ENCODE assay signal across 8 cellular contexts in genomic region chr1:15949453-15950245, GRCh38. TPM values are rescaled to one million over a fixed set of nuclear protein-coding genes. Genes with fewer than 3 reads are reported as not detected.
DNase-seq lines count a peak whose midpoint lies in the region; ATAC-seq and TF ChIP-seq lines count a peak whose summit lies in the region.

No MANE protein-coding gene starts in this region.

- TF ChIP-seq POLR2A in transverse colon (IDR thresholded peaks at IDR 0.05): no peak

- H3K9me3 ChIP-seq in ES-I3 (ENCODE audit: control insufficient read depth, insufficient read depth, low read length) (no peaks in the 10 kb centered on the region), HEK293 (ENCODE audit: control insufficient read depth, insufficient read depth, low read depth, low read length) (no peaks in the 10 kb centered on the region), SK-N-SH (no peaks in the 10 kb centered on the region), transverse colon (no peaks in the 10 kb centered on the region)

- H3F3A ChIP-seq in SK-N-SH (replicated peaks; ENCODE audit: insufficient read depth): peaks cover 47% of the 10 kb centered on the region

- peaks cover 36% of the 10 kb centered on the region for H3K4me1 Mint-ChIP-seq in endothelial cell (ENCODE audit: unreplicated experiment)

- DNase-seq in SK-N-SH (peak; percentile 73), glomerular visceral epithelial cell (ENCODE audit: extremely low spot score) (peak; percentile 98), posterior vena cava (ENCODE audit: low spot score) (peak; percentile 98), transverse colon (peak; percentile 88), endothelial cell (ENCODE audit: low spot score) (no peak)
- DNase-seq in activated naive CD4-positive, alpha-beta T cell treated with anti-CD3 and anti-CD28 coated beads, Interleukin-2, amount 50 U/mL, for 72 hours (ENCODE audit: low spot score in 2 of 2): peak; percentile 57 to 86

- no peaks in the 10 kb centered on the region for H3K9me3 Mint-ChIP-seq in activated naive CD4-positive, alpha-beta T cell treated with anti-CD3 and anti-CD28 coated beads, Interleukin-2, amount 50 U/mL, for 72 hours
- H3K9me3 Mint-ChIP-seq in endothelial cell (ENCODE audit: unreplicated experiment): no peaks in the 10 kb centered on the region

- H2AFZ ChIP-seq in SK-N-SH (ENCODE audit: low read depth): no peak overlapping the region

- peaks cover 7 to 21% of the 10 kb centered on the region in 2 donors for H3K36me3 Mint-ChIP-seq in activated naive CD4-positive, alpha-beta T cell treated with anti-CD3 and anti-CD28 coated beads, Interleukin-2, amount 50 U/mL, for 72 hours
- H3K36me3 Mint-ChIP-seq in endothelial cell (ENCODE audit: low read depth, unreplicated experiment): peaks cover 25% of the 10 kb centered on the region

- no peak overlapping the region for H3K4me3 Mint-ChIP-seq in endothelial cell (ENCODE audit: unreplicated experiment)

- no peaks in the 10 kb centered on the region; the same call in 1 of the 2 replicates for H4K20me1 ChIP-seq in SK-N-SH (ENCODE audit: insufficient read depth)

- H3K36me3 ChIP-seq in ES-I3 (ENCODE audit: insufficient read depth, low read length) (no peaks in the 10 kb centered on the region), HEK293 (ENCODE audit: control insufficient read depth in 2 of 2, insufficient read depth in 1 of 2, low read length in 2 of 2) (peaks cover 0 to 73% of the 10 kb centered on the region in 2 experiments; a peak in 2 of 3 replicates), SK-N-SH (replicated peaks in 1 of 2; ENCODE audit: control insufficient read depth in 1 of 2, insufficient read depth in 2 of 2, low read length in 1 of 2) (peaks cover 8 to 39% of the 10 kb centered on the region in 2 experiments), transverse colon (peaks cover 0 to 8% (median under 1%) of the 10 kb centered on the region in 4 donors)

- TF ChIP-seq CTCF in HEK293 (tag by site-specific recombination; IDR thresholded peaks at IDR 0.05) (no peak), SK-N-SH (IDR thresholded peaks at IDR 0.05) (no peak), transverse colon (IDR thresholded peaks at IDR 0.05) (no peak), endothelial cell (IDR thresholded peaks at IDR 0.05; ENCODE audit: unreplicated experiment) (no peak)

- H3K4me1 ChIP-seq in ES-I3 (ENCODE audit: insufficient read depth, low read length): peaks cover 57% of the 10 kb centered on the region
- peaks cover 12% of the 10 kb centered on the region for H3K4me1 ChIP-seq in HEK293 (ENCODE audit: control insufficient read depth, insufficient read depth, low read length)
- H3K4me1 ChIP-seq in SK-N-SH (ENCODE audit: control insufficient read depth in 1 of 2, insufficient read depth in 2 of 2, low read depth in 1 of 2, low read length in 1 of 2): peaks cover 62 to 64% of the 10 kb centered on the region in 2 experiments
- peaks cover 25 to 48% (median 36%) of the 10 kb centered on the region in 4 donors for H3K4me1 ChIP-seq in transverse colon

- peaks cover 16% of the 10 kb centered on the region for H3K27me3 Mint-ChIP-seq in endothelial cell (ENCODE audit: unreplicated experiment)

- H3K79me2 ChIP-seq in SK-N-SH (ENCODE audit: insufficient read depth): peaks cover 69% of the 10 kb centered on the region

- H3K9me2 ChIP-seq in SK-N-SH: no peaks in the 10 kb centered on the region

- ATAC-seq in activated naive CD4-positive, alpha-beta T cell treated with anti-CD3 and anti-CD28 coated beads, Interleukin-2, amount 50 U/mL, for 72 hours: peak; percentile 68 to 73

- peak overlapping the region; percentile 76 for H3K4me2 ChIP-seq in SK-N-SH

- peak overlapping the region; percentile 89 to 99 for H3K27ac Mint-ChIP-seq in activated naive CD4-positive, alpha-beta T cell treated with anti-CD3 and anti-CD28 coated beads, Interleukin-2, amount 50 U/mL, for 72 hours
- no peak overlapping the region for H3K27ac Mint-ChIP-seq in endothelial cell (ENCODE audit: unreplicated experiment)

- H3K9ac ChIP-seq in ES-I3 (ENCODE audit: low read depth, low read length): 0 out of 2 replicates have a peak overlapping the region, but pooled peaks have one; percentile 16
- peak overlapping the region; percentile 67; the same call in 1 of the 2 replicates for H3K9ac ChIP-seq in SK-N-SH

- intact Hi-C loops in posterior vena cava (cut with DNase I): no loop called here
- intact Hi-C loops in transverse colon (cut with DNase I; ENCODE audit: low total_unique reads): loop anchor here (10.0 kb wide), 1 partner anchor 65 kb away; no protein-coding TSS in a partner anchor

- CTCF ChIA-PET in HEK293 (lab: Yijun Ruan, JAX) (interaction anchor here (0.7 to 3.1 kb wide), 2 partner anchors 134 to 158 kb away, joined by 3 to 19 read pairs; no protein-coding TSS in a partner anchor), SK-N-SH (lab: Yijun Ruan, JAX) (interaction anchor here (1.3 to 1.7 kb wide), 3 partner anchors 9 to 26 kb away, joined by 3 to 8 read pairs (median 5); partner anchors contain the start of gene ZBTB17)

- H3K27me3 ChIP-seq in SK-N-SH (ENCODE audit: insufficient read depth): no peaks in the 10 kb centered on the region
- no peaks in the 10 kb centered on the region for H3K27me3 ChIP-seq in transverse colon

- POLR2A ChIA-PET in HEK293 (lab: Yijun Ruan, JAX) (interaction anchor here (0.7 kb wide), 1 partner anchor 13 kb away, joined by 4 read pairs; no protein-coding TSS in a partner anchor), SK-N-SH (lab: Yijun Ruan, JAX) (interaction anchor here (0.9 kb wide), 1 partner anchor 124 kb away, joined by 3 read pairs; no protein-coding TSS in a partner anchor)

- TF ChIP-seq EP300 in SK-N-SH (IDR thresholded peaks at IDR 0.05; ENCODE audit: borderline replicate concordance in 1 of 2, low read depth in 1 of 2, low read length in 1 of 2) (no peak; a peak in 1 of 4 replicates), transverse colon (IDR thresholded peaks at IDR 0.05; ENCODE audit: low read depth) (no peak)

- TF ChIP-seq RAD21 in SK-N-SH (IDR thresholded peaks at IDR 0.05; ENCODE audit: low read length): no peak

- in situ Hi-C loops in transverse colon (cut with MboI; ENCODE audit: low pct_ligation_motif_present in 1 of 4, low pct_unique_long_range_greater_than_20kb in 1 of 4, low sequenced_read_pairs in 3 of 4): no loop called here

- H3K27ac ChIP-seq in HEK293 (ENCODE audit: extremely low read depth, low read depth, low read length): peak overlapping the region; percentile 54; the same call in 1 of the 2 replicates
- peak overlapping the region; percentile 86 to 93 for H3K27ac ChIP-seq in SK-N-SH (ENCODE audit: low read depth in 2 of 2, low read length in 1 of 2)
- H3K27ac ChIP-seq in transverse colon: peak overlapping the region; percentile 83 to 90 (median 90)

- no peak overlapping the region for H3K4me3 ChIP-seq in HEK293 (ENCODE audit: low read depth, low read length)
- no peak overlapping the region for H3K4me3 ChIP-seq in SK-N-SH (ENCODE audit: low read depth in 2 of 2, low read length in 1 of 2)
- peak overlapping the region in 2 of 4 donors; percentile 12 to 15 for H3K4me3 ChIP-seq in transverse colon

- 51% methylated on average over 19 of the region's 25 CpGs for WGBS in SK-N-SH (ENCODE audit: low lambda C conversion rate)
- WGBS in transverse colon (ENCODE audit: low coverage in 1 of 2), 2 donors: 49 to 67% methylated on average over 3 to 23 of the region's 25 CpGs

TF ChIP-seq in HEK293, 187 proteins besides CTCF, POLR2A, EP300 and RAD21 (continues in another document):
- TF ChIP-seq KLF8 (tag by site-specific recombination; IDR thresholded peaks at IDR 0.05): peak; percentile 8; the same call in 1 of the 2 replicates
- TF ChIP-seq ZNF350 (tag by site-specific recombination; IDR thresholded peaks at IDR 0.05): no peak
- no peak for TF ChIP-seq ZNF555 (tag by site-specific recombination; conservative IDR thresholded peaks at IDR 0.05)
- TF ChIP-seq ZNF623 (tag by site-specific recombination; IDR thresholded peaks at IDR 0.05): peak; percentile 74
- TF ChIP-seq ZNF658 (tag by site-specific recombination; IDR thresholded peaks at IDR 0.05): no peak

TF ChIP-seq in SK-N-SH, 30 proteins besides CTCF, POLR2A, EP300 and RAD21 (continues in another document):
- TF ChIP-seq USF1 (IDR thresholded peaks at IDR 0.05; ENCODE audit: borderline replicate concordance, low read depth) (peak; percentile 82), PBX3 (IDR thresholded peaks at IDR 0.05) (0 out of 2 replicates have a peak, but pooled peaks have one; percentile 15), EZH2phosphoT487 (IDR thresholded peaks at IDR 0.05; ENCODE audit: borderline replicate concordance, low read depth) (no peak), CHD2 (IDR thresholded peaks at IDR 0.05; ENCODE audit: low read length, partially characterized antibody) (no peak)

RNA-seq across cellular contexts. Expression of gene ZBTB17, which starts 26.3 kb away (rescaled TPM):
- 54.1 and 56.4 TPM in 2 replicates for polyA plus RNA-seq in SK-N-SH (2012; rRNA removed)
- polyA plus RNA-seq in SK-N-SH (2012; cell fraction: cytosol; rRNA removed): 13.7 and 23.4 TPM in 2 replicates
- 205 and 268 TPM in 2 replicates for polyA plus RNA-seq in SK-N-SH (2012; cell fraction: nucleus; rRNA removed)
- total RNA-seq in activated naive CD4-positive, alpha-beta T cell treated with anti-CD3 and anti-CD28 coated beads, Interleukin-2, amount 50 U/mL, for 72 hours: 10 to 100 TPM; 44.7 to 54.9 TPM
- 10 to 100 TPM; 31.6 to 38.7 TPM for total RNA-seq in posterior vena cava
- 100 to 1,000 TPM in 1 of 4 donors, 10 to 100 TPM in 3; 33.3 to 113 (median 50.5) TPM for total RNA-seq in transverse colon
- total RNA-seq in endothelial cell (ENCODE audit: unreplicated experiment): 33.6 TPM

RNA-seq across cellular contexts. Expression of gene SRARP, which starts 54.4 kb away (rescaled TPM):
- polyA plus RNA-seq in SK-N-SH (2012; rRNA removed): not detected in 2 replicates
- not detected in 2 replicates for polyA plus RNA-seq in SK-N-SH (2012; cell fraction: cytosol; rRNA removed)
- not detected in 2 replicates for polyA plus RNA-seq in SK-N-SH (2012; cell fraction: nucleus; rRNA removed)
- total RNA-seq in activated naive CD4-positive, alpha-beta T cell treated with anti-CD3 and anti-CD28 coated beads, Interleukin-2, amount 50 U/mL, for 72 hours: not detected
- not detected for total RNA-seq in posterior vena cava
- total RNA-seq in transverse colon: not detected
- 0.10 TPM for total RNA-seq in endothelial cell (ENCODE audit: unreplicated experiment)
